14 cellular contexts compared by ENCODE assay signal in genomic region chr2:105777506-105778343, GRCh38. TPM values are rescaled to one million over a fixed set of nuclear protein-coding genes. Genes with fewer than 3 reads are reported as not detected.
A peak's percentile ranks its signal among the peaks of the same experiment; 100 is the strongest.
DNase-seq lines count a peak whose midpoint lies in the region; TF ChIP-seq lines count a peak whose summit lies in the region.
"Had no signal": no experiment of that assay in that cellular context is flagged by ENCODE, and none has a peak within 500 bp of the region (broad histone marks: within the 10 kb centered on the region; RNA-seq: fewer than 3 reads in every experiment).

No MANE protein-coding gene starts in this region.

- H3K4me3 ChIP-seq in spleen: peak overlapping the region in 2 of 8 donors; percentile 14 to 50
- H3K4me3 ChIP-seq: HAP-1, lung, thoracic aorta had no signal

- WGBS in spleen, 5 donors: 64 to 76% (median 66%) methylated on average over 11 of the region's 11 CpGs

- peak; percentile 66 for DNase-seq in activated CD8-positive, alpha-beta memory T cell treated with anti-CD3 and anti-CD28 coated beads for 24 hours
- DNase-seq in activated CD8-positive, alpha-beta memory T cell treated with anti-CD3 and anti-CD28 coated beads, Interleukin-2, amount 50 U/mL, for 4 hours: no peak
- DNase-seq in spleen (no peak), NCI-H345 treated with DMSO at 0.1 percent for 48 hours (lab: John Stamatoyannopoulos, UW; ENCODE audit: unreplicated experiment) (no peak), kidney tubule cell (ENCODE audit: low spot score) (no peak)
- no peak for DNase-seq in stimulated activated CD4-positive, alpha-beta T cell treated with anti-CD3 and anti-CD28 coated beads, Interleukin-2, amount 100 ng/mL, for 48 hours
- DNase-seq: Karpas-422, NCI-H1417 treated with DMSO at 0.1 percent for 48 hours, nucleus accumbens had no signal

- no peaks in the 10 kb centered on the region for H3K27me3 ChIP-seq in spleen (replicated peaks in 1 of 7)

- intact Hi-C loops in spleen (cut with DNase I; ENCODE audit: low total_unique reads): no loop called here

- H3K4me1 ChIP-seq in spleen: peaks cover 69 to 100% (median 91%) of the 10 kb centered on the region in 6 donors
- H3K4me1 ChIP-seq: HAP-1 had no signal

- TF ChIP-seq CTCF in spleen (IDR thresholded peaks at IDR 0.05 in 8 of 11, conservative IDR thresholded peaks at IDR 0.05 in 3 of 11): no peak

- H3K36me3 ChIP-seq in KOPT-K1 (ENCODE audit: insufficient read depth, low read length): peaks cover 8% of the 10 kb centered on the region; the same call in 1 of the 2 replicates
- H3K36me3 ChIP-seq in spleen: peaks cover 0 to 17% (median 0%) of the 10 kb centered on the region in 6 donors
- H3K36me3 ChIP-seq: HAP-1, thoracic aorta had no signal

- peak overlapping the region; percentile 65 for H3K27ac ChIP-seq in KOPT-K1 (ENCODE audit: low read depth, low read length, poor library complexity, severe bottlenecking)
- H3K27ac ChIP-seq in angular gyrus (ENCODE audit: low read depth, low read length): peak overlapping the region; percentile 34
- H3K27ac ChIP-seq in spleen: peak overlapping the region; percentile 24 to 90 (median 77)
- H3K27ac ChIP-seq: thoracic aorta had no signal

- no peaks in the 10 kb centered on the region for H3K9me3 ChIP-seq in KOPT-K1 (ENCODE audit: insufficient read depth, low read length, poor library complexity, severe bottlenecking)
- no peaks in the 10 kb centered on the region for H3K9me3 ChIP-seq in spleen
- H3K9me3 ChIP-seq: HAP-1, thoracic aorta had no signal

- TF ChIP-seq POLR2A in spleen (IDR thresholded peaks at IDR 0.05): no peak

RNA-seq across cellular contexts. Expression of gene NCK2, which starts 33.0 kb away (rescaled TPM):
- total RNA-seq in spleen: 100 to 1,000 TPM in 2 of 7 donors, 10 to 100 TPM in 5; 50.3 to 106 (median 82.9) TPM
- polyA plus RNA-seq in spleen: 10 to 100 TPM; 21.5 to 32.1 (median 30.0) TPM
